Comparison of ENCODE assay signal across 9 cellular contexts in the genomic region with DNA sequence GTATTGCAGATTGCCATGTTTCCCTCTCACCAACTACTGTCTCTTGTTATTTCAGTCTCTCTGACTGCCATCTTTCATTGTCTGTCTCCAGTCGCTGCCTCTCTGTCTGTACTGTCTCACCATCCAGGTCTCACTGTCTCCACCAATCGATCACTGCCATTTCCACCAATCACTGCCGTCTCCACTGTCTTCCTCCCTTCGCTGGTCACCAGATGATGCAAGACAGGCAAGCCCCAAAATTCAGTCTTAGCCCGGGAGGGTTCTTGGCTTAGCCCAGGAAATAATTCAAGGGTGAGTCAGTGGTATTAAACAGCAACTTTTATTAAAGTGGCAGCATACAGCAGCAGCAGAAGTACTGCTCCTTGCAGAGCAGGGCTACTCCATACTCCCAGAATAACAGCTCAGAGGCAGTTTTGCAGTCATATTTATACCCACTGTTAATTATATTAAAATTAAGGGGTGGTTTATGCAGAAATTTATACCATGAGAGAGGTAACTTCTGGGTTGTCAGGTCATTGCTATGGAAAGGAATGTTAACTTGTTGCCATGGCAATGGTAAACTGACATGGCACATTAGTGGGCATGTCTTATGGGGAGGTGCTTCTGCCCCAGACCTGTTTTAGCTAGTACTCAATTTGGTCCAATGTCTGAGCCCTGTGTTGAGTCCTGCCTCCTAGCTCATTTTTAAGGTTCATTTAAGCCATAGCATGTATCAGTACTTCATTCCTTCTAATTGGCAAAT. TPM values are rescaled to one million over a fixed set of nuclear protein-coding genes. Genes with fewer than 3 reads are reported as not detected.
DNase-seq lines count a peak whose midpoint lies in the region; ATAC-seq and TF ChIP-seq lines count a peak whose summit lies in the region.
"Had no signal": no experiment of that assay in that cellular context is flagged by ENCODE, and none has a peak within 500 bp of the region (broad histone marks: within the 10 kb centered on the region; RNA-seq: fewer than 3 reads in every experiment).

No MANE protein-coding gene starts in this region.

- WGBS in H9 (ENCODE audit: extremely low coverage, insufficient read length, low lambda C conversion rate): no CpG with 5 or more reads among the region's 5 CpGs

- no peak overlapping the region for H3K56ac ChIP-seq in H9 (ENCODE audit: insufficient read length, low read depth, low read length)

- H2AK5ac ChIP-seq in H9 (ENCODE audit: insufficient read length, low read length): no peak overlapping the region

- H3K79me1 ChIP-seq in H9 (ENCODE audit: insufficient read depth, low read depth, low read length, poor library complexity, severe bottlenecking): no peaks in the 10 kb centered on the region

- no peak for TF ChIP-seq CTCF in H9 (conservative IDR thresholded peaks at IDR 0.05)
- TF ChIP-seq CTCF in fibroblast of the aortic adventitia (IDR thresholded peaks at IDR 0.05; ENCODE audit: insufficient read depth, low read length): no peak
- TF ChIP-seq CTCF in Peyer's patch (IDR thresholded peaks at IDR 0.05): no peak

- H3K4me3 ChIP-seq in fibroblast of the aortic adventitia (ENCODE audit: low read depth, low read length): no peak overlapping the region
- no peak overlapping the region for H3K4me3 ChIP-seq in Peyer's patch
- H3K4me3 ChIP-seq: body of pancreas had no signal

- H4K8ac ChIP-seq in H9 (replicated peaks; ENCODE audit: insufficient read length, low read depth, low read length): no peak overlapping the region

- H3K9me3 Mint-ChIP-seq in H9: peaks cover 0 to 7% of the 10 kb centered on the region in 2 experiments; a peak in 2 of 5 replicates
- peaks cover 5% of the 10 kb centered on the region for H3K9me3 Mint-ChIP-seq in stimulated activated memory B cell treated with anti-CD40 and anti-IgM and Interleukin-4, amounts not matched to agents 10 μg/mL and 1 μg/mL and 100 μg/mL, for 72 hours
- peaks cover 4% of the 10 kb centered on the region for H3K9me3 Mint-ChIP-seq in activated T-cell treated with anti-CD3 and anti-CD28 coated beads, Interleukin-2, amount 50 U/mL, for 24 hours

- H3K9ac ChIP-seq in H9 (ENCODE audit: extremely low read depth, insufficient read length, low read length): no peak overlapping the region

- H3K4ac ChIP-seq in H9 (ENCODE audit: low read depth, low read length): no peak overlapping the region

- ATAC-seq in stimulated activated memory B cell treated with anti-CD40 and anti-IgM and Interleukin-4, amounts not matched to agents 10 μg/mL and 1 μg/mL and 100 μg/mL, for 72 hours: peak; percentile 20
- ATAC-seq: body of pancreas had no signal

- H3K27me3 ChIP-seq in H9 (ENCODE audit: insufficient read depth, low read length) (no peaks in the 10 kb centered on the region), Peyer's patch (no peaks in the 10 kb centered on the region)
- H3K27me3 ChIP-seq: body of pancreas had no signal

- no peaks in the 10 kb centered on the region for H3K27me3 Mint-ChIP-seq in H9 (ENCODE audit: low read depth)
- H3K27me3 Mint-ChIP-seq in stimulated activated memory B cell treated with anti-CD40 and anti-IgM and Interleukin-4, amounts not matched to agents 10 μg/mL and 1 μg/mL and 100 μg/mL, for 72 hours: no peaks in the 10 kb centered on the region
- no peaks in the 10 kb centered on the region for H3K27me3 Mint-ChIP-seq in activated T-cell treated with anti-CD3 and anti-CD28 coated beads, Interleukin-2, amount 50 U/mL, for 24 hours

- H2BK15ac ChIP-seq in H9 (ENCODE audit: low read depth, low read length): no peak overlapping the region

- no peak overlapping the region for H3K4me2 ChIP-seq in H9 (ENCODE audit: insufficient read depth, insufficient read length, low read length)

- peaks cover 0 to 6% (median 0%) of the 10 kb centered on the region in 3 experiments; a peak in 5 of 7 replicates for H3K36me3 Mint-ChIP-seq in H9 (ENCODE audit: insufficient read depth in 1 of 3, low read depth in 3 of 3)
- peaks cover 12% of the 10 kb centered on the region for H3K36me3 Mint-ChIP-seq in stimulated activated memory B cell treated with anti-CD40 and anti-IgM and Interleukin-4, amounts not matched to agents 10 μg/mL and 1 μg/mL and 100 μg/mL, for 72 hours
- no peaks in the 10 kb centered on the region for H3K36me3 Mint-ChIP-seq in activated T-cell treated with anti-CD3 and anti-CD28 coated beads, Interleukin-2, amount 50 U/mL, for 24 hours (ENCODE audit: low read depth)

- H2BK20ac ChIP-seq in H9 (ENCODE audit: low read depth, low read length, poor library complexity, severe bottlenecking): no peak overlapping the region

- H3T11ph ChIP-seq in H9 (ENCODE audit: low read length): no peak overlapping the region

- no peaks in the 10 kb centered on the region for H3K79me2 ChIP-seq in H9 (ENCODE audit: insufficient read depth, low read length)

- H3K4me1 ChIP-seq in H9 (ENCODE audit: insufficient read depth, low read length) (no peaks in the 10 kb centered on the region; the same call in 1 of the 2 replicates), Peyer's patch (no peaks in the 10 kb centered on the region)
- H3K4me1 ChIP-seq: body of pancreas had no signal

- no peaks in the 10 kb centered on the region for H3K36me3 ChIP-seq in Peyer's patch

- no peak overlapping the region for H3K18ac ChIP-seq in H9 (ENCODE audit: insufficient read length, low read depth, low read length)

- H3K9me3 ChIP-seq in H9 (ENCODE audit: control insufficient read depth, low read depth, low read length): no peaks in the 10 kb centered on the region
- no peaks in the 10 kb centered on the region for H3K9me3 ChIP-seq in Peyer's patch
- H3K9me3 ChIP-seq: body of pancreas had no signal

- H2BK5ac ChIP-seq in H9 (ENCODE audit: insufficient read length, low read length): no peak overlapping the region

- H4K5ac ChIP-seq in H9 (ENCODE audit: insufficient read length, low read depth, low read length): no peak overlapping the region

- H3K27ac ChIP-seq in H9 (ENCODE audit: insufficient read length, low read depth, low read length): no peak overlapping the region
- no peak overlapping the region for H3K27ac ChIP-seq in Peyer's patch
- H3K27ac ChIP-seq: body of pancreas had no signal

- H3K14ac ChIP-seq in H9 (ENCODE audit: insufficient read depth, low read length): no peak overlapping the region

- no peaks in the 10 kb centered on the region for H4K20me1 ChIP-seq in H9 (ENCODE audit: control insufficient read depth, insufficient read depth, insufficient read length)

- no peaks in the 10 kb centered on the region for H3K23me2 ChIP-seq in H9 (ENCODE audit: insufficient read length, low read depth, low read length, poor library complexity, severe bottlenecking)

- no peak overlapping the region for H3K23ac ChIP-seq in H9 (ENCODE audit: insufficient read length, low read depth, low read length)

- DNase-seq in H9 (peak; percentile 53), RPMI7951 (ENCODE audit: low read depth) (peak; percentile 99), fibroblast of the aortic adventitia (ENCODE audit: low read depth) (peak; percentile 98), Peyer's patch (no peak)
- no peak for DNase-seq in stimulated activated CD4-positive, alpha-beta T cell treated with anti-CD3 and anti-CD28 coated beads, Interleukin-4, amount 100 ng/mL, for 24 hours
- no peak for DNase-seq in activated T-cell treated with anti-CD3 and anti-CD28 coated beads, Interleukin-2, amount 50 U/mL, for 24 hours
- DNase-seq: body of pancreas, midbrain had no signal

- H2AFZ ChIP-seq in H9 (ENCODE audit: low read length): no peak overlapping the region

- TF ChIP-seq POLR2A in Peyer's patch (IDR thresholded peaks at IDR 0.05): no peak

- peak overlapping the region; percentile 14 to 37 (median 23); a peak in 5 of 7 replicates for H3K27ac Mint-ChIP-seq in H9
- no peak overlapping the region for H3K27ac Mint-ChIP-seq in stimulated activated memory B cell treated with anti-CD40 and anti-IgM and Interleukin-4, amounts not matched to agents 10 μg/mL and 1 μg/mL and 100 μg/mL, for 72 hours
- H3K27ac Mint-ChIP-seq in activated T-cell treated with anti-CD3 and anti-CD28 coated beads, Interleukin-2, amount 50 U/mL, for 24 hours: no peak overlapping the region

- H2BK12ac ChIP-seq in H9 (ENCODE audit: insufficient read length, low read depth, low read length): no peak overlapping the region

- no peak overlapping the region for H4K91ac ChIP-seq in H9 (ENCODE audit: insufficient read length, low read depth, low read length)

- no peak overlapping the region for H2BK120ac ChIP-seq in H9 (ENCODE audit: low read depth, low read length, poor library complexity, severe bottlenecking)

- H3K4me3 Mint-ChIP-seq in H9: no peak overlapping the region
- H3K4me3 Mint-ChIP-seq in stimulated activated memory B cell treated with anti-CD40 and anti-IgM and Interleukin-4, amounts not matched to agents 10 μg/mL and 1 μg/mL and 100 μg/mL, for 72 hours: no peak overlapping the region
- no peak overlapping the region for H3K4me3 Mint-ChIP-seq in activated T-cell treated with anti-CD3 and anti-CD28 coated beads, Interleukin-2, amount 50 U/mL, for 24 hours

- H3K4me1 Mint-ChIP-seq in H9: peaks cover 4% of the 10 kb centered on the region in 2 experiments; a peak in 3 of 4 replicates
- H3K4me1 Mint-ChIP-seq in stimulated activated memory B cell treated with anti-CD40 and anti-IgM and Interleukin-4, amounts not matched to agents 10 μg/mL and 1 μg/mL and 100 μg/mL, for 72 hours: peaks cover 4% of the 10 kb centered on the region
- H3K4me1 Mint-ChIP-seq in activated T-cell treated with anti-CD3 and anti-CD28 coated beads, Interleukin-2, amount 50 U/mL, for 24 hours (ENCODE audit: low read depth): peaks cover 2% of the 10 kb centered on the region

RNA-seq across cellular contexts. Expression of gene ECHDC1, which starts 23.0 kb away (rescaled TPM):
- total RNA-seq in H9 (2021) (47.8 and 49.8 TPM in 2 replicates), fibroblast of the aortic adventitia (ENCODE audit: low replicate concordance) (69.3 and 78.0 TPM in 2 replicates), Peyer's patch (10 to 100 TPM; 48.9 to 71.8 (median 60.0) TPM)
- 105 and 113 TPM in 2 replicates for total RNA-seq in RPMI7951 (2014; rRNA removed; shearing (Covaris generic))

Comparison
In these comparisons a context has a peak if more than half of its experiments do, and no peak if none do; other contexts are left out.
1. DNase-seq: peak in H9 (single experiment), RPMI7951 (single experiment) and fibroblast of the aortic adventitia (single experiment); none in stimulated activated CD4-positive, alpha-beta T cell treated with anti-CD3 and anti-CD28 coated beads, Interleukin-4, amount 100 ng/mL, for 24 hours (single experiment), activated T-cell treated with anti-CD3 and anti-CD28 coated beads, Interleukin-2, amount 50 U/mL, for 24 hours (single experiment) and Peyer's patch (0 of 3).
2. H3K27ac Mint-ChIP-seq: peak in H9 (3 of 3); none in stimulated activated memory B cell treated with anti-CD40 and anti-IgM and Interleukin-4, amounts not matched to agents 10 μg/mL and 1 μg/mL and 100 μg/mL, for 72 hours (single experiment) and activated T-cell treated with anti-CD3 and anti-CD28 coated beads, Interleukin-2, amount 50 U/mL, for 24 hours (single experiment).